In genomic region chr19:31326329-31327028, GRCh38 we compare ENCODE assay signal across 13 cellular contexts.
"Had no signal": no experiment of that assay in that cellular context is flagged by ENCODE, and none has a peak within 500 bp of the region (broad histone marks: within the 10 kb centered on the region; RNA-seq: fewer than 3 reads in every experiment).

No MANE protein-coding gene starts in this region.

- H3K27ac ChIP-seq: prostate gland, tibial nerve, vagina had no signal

- H3K9me3 Mint-ChIP-seq: activated CD4-positive, alpha-beta T cell treated with anti-CD3 and anti-CD28 coated beads, Interleukin-2, amount 10 ng/mL, durations not matched to agents 24 days and 14 days; activated naive CD8-positive, alpha-beta T cell treated with anti-CD3 and anti-CD28 coated beads, Interleukin-2, amount 50 U/mL, for 24 hours; natural killer cell had no signal

- H3K36me3 ChIP-seq: prostate gland, tibial nerve, vagina had no signal

- DNase-seq: activated CD4-positive, alpha-beta T cell treated with anti-CD3 and anti-CD28 coated beads, Interleukin-2, amount 10 ng/mL, durations not matched to agents 24 days and 14 days; activated naive CD4-positive, alpha-beta T cell treated with Interleukin-2 at 50 U/mL for 16 hours; activated naive CD8-positive, alpha-beta T cell treated with anti-CD3 and anti-CD28 coated beads, Interleukin-2, amount 50 U/mL, for 24 hours; left cardiac atrium; mucosa of descending colon; natural killer cell; nucleus accumbens had no signal

- H3K36me3 Mint-ChIP-seq: natural killer cell had no signal

- H3K4me3 Mint-ChIP-seq: activated CD4-positive, alpha-beta T cell treated with anti-CD3 and anti-CD28 coated beads, Interleukin-2, amount 10 ng/mL, durations not matched to agents 24 days and 14 days; activated naive CD8-positive, alpha-beta T cell treated with anti-CD3 and anti-CD28 coated beads, Interleukin-2, amount 50 U/mL, for 24 hours; natural killer cell had no signal

- FAIRE-seq: astrocyte, colon, endothelial cell of umbilical vein had no signal

- ATAC-seq: activated naive CD8-positive, alpha-beta T cell treated with anti-CD3 and anti-CD28 coated beads, Interleukin-2, amount 50 U/mL, for 24 hours; left cardiac atrium; mucosa of descending colon; natural killer cell had no signal

- H3K9me3 ChIP-seq: mucosa of descending colon, prostate gland, tibial nerve, vagina had no signal

- H3K27ac Mint-ChIP-seq: activated CD4-positive, alpha-beta T cell treated with anti-CD3 and anti-CD28 coated beads, Interleukin-2, amount 10 ng/mL, durations not matched to agents 24 days and 14 days; activated naive CD8-positive, alpha-beta T cell treated with anti-CD3 and anti-CD28 coated beads, Interleukin-2, amount 50 U/mL, for 24 hours; natural killer cell had no signal

- H3K4me1 Mint-ChIP-seq: activated CD4-positive, alpha-beta T cell treated with anti-CD3 and anti-CD28 coated beads, Interleukin-2, amount 10 ng/mL, durations not matched to agents 24 days and 14 days; activated naive CD8-positive, alpha-beta T cell treated with anti-CD3 and anti-CD28 coated beads, Interleukin-2, amount 50 U/mL, for 24 hours had no signal

- H3K27me3 ChIP-seq: tibial nerve, vagina had no signal

- H3K4me3 ChIP-seq: mucosa of descending colon, prostate gland, tibial nerve, vagina had no signal

- H3K27me3 Mint-ChIP-seq: activated CD4-positive, alpha-beta T cell treated with anti-CD3 and anti-CD28 coated beads, Interleukin-2, amount 10 ng/mL, durations not matched to agents 24 days and 14 days; activated naive CD8-positive, alpha-beta T cell treated with anti-CD3 and anti-CD28 coated beads, Interleukin-2, amount 50 U/mL, for 24 hours had no signal
